ENCODE assay signal across 21 cellular contexts in the genomic region with DNA sequence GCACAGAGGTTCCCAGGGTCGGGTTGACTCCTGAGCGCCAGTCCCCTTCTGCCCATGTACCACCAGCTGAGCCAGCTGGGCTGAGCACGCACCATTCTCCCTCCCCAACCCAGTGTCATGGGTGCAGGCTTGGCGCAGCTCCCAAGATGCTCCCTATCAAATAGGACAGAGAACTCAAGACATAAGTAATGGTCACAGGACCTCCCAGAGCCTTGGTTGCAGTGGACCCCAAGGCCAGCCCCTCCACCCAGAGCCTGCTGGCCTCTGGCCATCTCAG. TPM values are rescaled to one million over a fixed set of nuclear protein-coding genes. Genes with fewer than 3 reads are reported as not detected.
DNase-seq lines count a peak whose midpoint lies in the region; ATAC-seq and TF ChIP-seq lines count a peak whose summit lies in the region.
"Had no signal": no experiment of that assay in that cellular context is flagged by ENCODE, and none has a peak within 500 bp of the region (broad histone marks: within the 10 kb centered on the region; RNA-seq: fewer than 3 reads in every experiment).

No MANE protein-coding gene starts in this region.

- H3K36me3 Mint-ChIP-seq in T-helper 17 cell (ENCODE audit: low read depth) (peaks cover 8% of the 10 kb centered on the region), memory B cell (peaks cover 19% of the 10 kb centered on the region)

- H3K4me1 ChIP-seq in stomach smooth muscle (ENCODE audit: control insufficient read depth, insufficient read depth, low read length) = peaks cover 30% of the 10 kb centered on the region
- H3K4me1 ChIP-seq: Caco-2 had no signal

- H3K27me3 Mint-ChIP-seq in T-helper 17 cell (no peaks in the 10 kb centered on the region), memory B cell (no peaks in the 10 kb centered on the region)
- H3K27me3 Mint-ChIP-seq: activated B cell treated with CpG ODN at 0.5 μM for 24 hours; activated CD4-positive, alpha-beta memory T cell treated with anti-CD3 and anti-CD28 coated beads for 36 hours had no signal

- ATAC-seq in GM18505 (IDR thresholded peaks at IDR 0.05; ENCODE audit: unreplicated experiment) (no peak), T-helper 17 cell (no peak), memory B cell (ENCODE audit: low read depth) (no peak), HG03097 (IDR thresholded peaks at IDR 0.05; ENCODE audit: low FRiP score, unreplicated experiment) (no peak), HG02678 (IDR thresholded peaks at IDR 0.05; ENCODE audit: unreplicated experiment) (no peak)

- peak overlapping the region; percentile 73 for H3K27ac ChIP-seq in stomach smooth muscle (ENCODE audit: low read length)
- H3K27ac ChIP-seq: SK-N-MC had no signal

- H3K4me3 Mint-ChIP-seq in T-helper 17 cell (no peak overlapping the region), memory B cell (no peak overlapping the region)
- H3K4me3 Mint-ChIP-seq: activated B cell treated with CpG ODN at 0.5 μM for 24 hours; activated CD4-positive, alpha-beta memory T cell treated with anti-CD3 and anti-CD28 coated beads for 36 hours; T-helper 2 cell treated with Interferon-gamma antibody and Interleukin-4, amounts not matched to agents 5 μg/mL and 100 μg/mL, for 36 hours had no signal

- DNase-seq in T-helper 17 cell (no peak), memory B cell (ENCODE audit: low spot score in 2 of 2) (no peak), NCI-H1694 treated with DMSO at 0.1 percent for 48 hours (lab: John Stamatoyannopoulos, UW) (no peak)
- DNase-seq: activated B cell treated with CpG ODN at 0.5 μM for 24 hours; activated CD4-positive, alpha-beta memory T cell treated with anti-CD3 and anti-CD28 coated beads for 36 hours; activated naive CD4-positive, alpha-beta T cell treated with Interleukin-2 at 50 U/mL for 16 hours; Caco-2; DND-41; head of caudate nucleus; MG63; NCI-H1436; NCI-H2171 treated with DMSO at 0.1 percent for 48 hours; NCI-H526; testis had no signal

- TF ChIP-seq POLR2A in GM18505 (IDR thresholded peaks at IDR 0.05; ENCODE audit: borderline replicate concordance, extremely low read depth, insufficient read depth, insufficient read length) = peak; percentile 29

- H3K27me3 ChIP-seq in stomach smooth muscle (ENCODE audit: control insufficient read depth in 1 of 2, insufficient read depth in 2 of 2, low read length in 2 of 2) = no peaks in the 10 kb centered on the region
- H3K27me3 ChIP-seq: MG63, neutrophil, testis had no signal

- peaks cover 36 to 39% of the 10 kb centered on the region in 2 donors for H3K36me3 ChIP-seq in stomach smooth muscle (ENCODE audit: control insufficient read depth in 2 of 2, insufficient read depth in 2 of 2, low read length in 2 of 2)

- no peaks in the 10 kb centered on the region for H3K9me3 Mint-ChIP-seq in memory B cell
- H3K9me3 Mint-ChIP-seq: activated B cell treated with CpG ODN at 0.5 μM for 24 hours; activated CD4-positive, alpha-beta memory T cell treated with anti-CD3 and anti-CD28 coated beads for 36 hours; T-helper 2 cell treated with Interferon-gamma antibody and Interleukin-4, amounts not matched to agents 5 μg/mL and 100 μg/mL, for 36 hours had no signal

- H3K27ac Mint-ChIP-seq in T-helper 17 cell (peak overlapping the region; percentile 91), memory B cell (peak overlapping the region; percentile 41)
- H3K27ac Mint-ChIP-seq: T-helper 2 cell treated with Interferon-gamma antibody and Interleukin-4, amounts not matched to agents 5 μg/mL and 100 μg/mL, for 36 hours had no signal

- H3K9ac ChIP-seq in stomach smooth muscle (ENCODE audit: low read length in 2 of 2) = peak overlapping the region; percentile 36

- H3K9me3 ChIP-seq in T-helper 17 cell (ENCODE audit: control insufficient read depth, low read length, poor library complexity, severe bottlenecking) = peaks cover 2% of the 10 kb centered on the region
- H3K9me3 ChIP-seq in stomach smooth muscle (ENCODE audit: control insufficient read depth in 2 of 2, low read length in 2 of 2) = no peaks in the 10 kb centered on the region
- H3K9me3 ChIP-seq: Caco-2, MG63, neutrophil, testis had no signal

- H3K4me1 Mint-ChIP-seq in T-helper 17 cell (peaks cover 30% of the 10 kb centered on the region), memory B cell (peaks cover 41% of the 10 kb centered on the region)

- no peak overlapping the region for H3K4me3 ChIP-seq in stomach smooth muscle (ENCODE audit: low read length in 2 of 2)
- H3K4me3 ChIP-seq: MG63, SK-N-MC, testis had no signal

RNA-seq across cellular contexts. Expression of a gene that starts 1.8 kb away (rescaled TPM):
- total RNA-seq in T-helper 17 cell = 10 to 100 TPM; 25.7 to 28.0 TPM
